Comparison of ENCODE assay signal across 39 cellular contexts in genomic region chr15:41640985-41641384, GRCh38.
"Had no signal": no experiment of that assay in that cellular context is flagged by ENCODE, and none has a peak within 500 bp of the region (broad histone marks: within the 10 kb centered on the region; RNA-seq: fewer than 3 reads in every experiment).

No MANE protein-coding gene starts in this region.

- H3K27ac ChIP-seq: adrenal gland, ascending aorta, body of pancreas, brain microvascular endothelial cell, breast epithelium, cardiac muscle cell had no signal

- H3K4me1 Mint-ChIP-seq: activated naive CD4-positive, alpha-beta T cell treated with anti-CD3 and anti-CD28 coated beads, Interleukin-2, amount 10 ng/mL, durations not matched to agents 7 days and 5 days; activated naive CD4-positive, alpha-beta T cell treated with anti-CD3 and anti-CD28 coated beads, Interleukin-2, amount 50 U/mL, for 24 hours; activated naive CD8-positive, alpha-beta T cell treated with anti-CD3 and anti-CD28 coated beads, Interleukin-2, amount 10 ng/mL, durations not matched to agents 7 days and 5 days; brain; central memory CD8-positive, alpha-beta T cell had no signal

- H3K27me3 Mint-ChIP-seq: activated naive CD4-positive, alpha-beta T cell treated with anti-CD3 and anti-CD28 coated beads, Interleukin-2, amount 10 ng/mL, durations not matched to agents 7 days and 5 days; activated naive CD4-positive, alpha-beta T cell treated with anti-CD3 and anti-CD28 coated beads, Interleukin-2, amount 50 U/mL, for 24 hours; activated naive CD8-positive, alpha-beta T cell; activated naive CD8-positive, alpha-beta T cell treated with anti-CD3 and anti-CD28 coated beads for 36 hours; activated naive CD8-positive, alpha-beta T cell treated with anti-CD3 and anti-CD28 coated beads, Interleukin-2, amount 10 ng/mL, durations not matched to agents 7 days and 5 days; activated naive CD8-positive, alpha-beta T cell treated with anti-CD3 and anti-CD28 coated beads, Interleukin-2, amount 50 U/mL, for 24 hours; activated T-cell treated with anti-CD3 and anti-CD28 coated beads, Interleukin-2, amount 50 U/mL, for 24 hours; activated T-helper 17 cell treated with anti-CD3 and anti-CD28 coated beads, Interleukin-2, amount 50 U/mL, for 72 hours; brain; central memory CD8-positive, alpha-beta T cell had no signal

- DNase-seq: activated effector memory CD4-positive, alpha-beta T cell treated with anti-CD3 and anti-CD28 coated beads, Interleukin-2, amount 50 U/mL, for 16 hours; activated effector memory CD4-positive, alpha-beta T cell treated with Interleukin-2 at 50 U/mL for 16 hours; activated gamma-delta T cell; activated gamma-delta T cell treated with Interleukin-2 at 50 U/mL for 16 hours; activated naive CD4-positive, alpha-beta T cell; activated naive CD4-positive, alpha-beta T cell treated with anti-CD3 and anti-CD28 coated beads for 36 hours; activated naive CD4-positive, alpha-beta T cell treated with anti-CD3 and anti-CD28 coated beads, Interleukin-2, amount 10 ng/mL, durations not matched to agents 7 days and 5 days; activated naive CD4-positive, alpha-beta T cell treated with anti-CD3 and anti-CD28 coated beads, Interleukin-2, amount 50 U/mL, for 16 hours; activated naive CD4-positive, alpha-beta T cell treated with Interleukin-2 at 50 U/mL for 16 hours; activated naive CD8-positive, alpha-beta T cell treated with anti-CD3 and anti-CD28 coated beads for 36 hours; activated naive CD8-positive, alpha-beta T cell treated with anti-CD3 and anti-CD28 coated beads, Interleukin-2, amount 10 ng/mL, durations not matched to agents 7 days and 5 days; activated naive CD8-positive, alpha-beta T cell treated with anti-CD3 and anti-CD28 coated beads, Interleukin-2, amount 50 U/mL, for 24 hours; activated T-cell treated with anti-CD3 and anti-CD28 coated beads, Interleukin-2, amount 50 U/mL, for 24 hours; activated T-cell treated with anti-CD3 and anti-CD28 coated beads, Interleukin-2, amount 50 U/mL, for 4 hours; activated T-cell treated with anti-CD3 and anti-CD28 coated beads, Interleukin-2, amount 50 U/mL, for 48 hours; activated T-cell treated with anti-CD3 and anti-CD28 coated beads, Interleukin-2, amount 50 U/mL, for 72 hours; adrenal gland; amniotic stem cell; amygdala; anterior cingulate cortex; aorta; body of pancreas; brain microvascular endothelial cell; caudate nucleus; central memory CD4-positive, alpha-beta T cell; cerebellar nuclear complex had no signal

- H3K27me3 ChIP-seq: adrenal gland, ascending aorta, body of pancreas, brain microvascular endothelial cell, breast epithelium, cardiac muscle cell had no signal

- H3K27ac Mint-ChIP-seq: activated naive CD4-positive, alpha-beta T cell treated with anti-CD3 and anti-CD28 coated beads for 36 hours; activated naive CD4-positive, alpha-beta T cell treated with anti-CD3 and anti-CD28 coated beads, Interleukin-2, amount 10 ng/mL, durations not matched to agents 7 days and 5 days; activated naive CD4-positive, alpha-beta T cell treated with anti-CD3 and anti-CD28 coated beads, Interleukin-2, amount 50 U/mL, for 24 hours; activated naive CD4-positive, alpha-beta T cell treated with anti-CD3 and anti-CD28 coated beads, Interleukin-2, amount 50 U/mL, for 72 hours; activated naive CD8-positive, alpha-beta T cell; activated naive CD8-positive, alpha-beta T cell treated with anti-CD3 and anti-CD28 coated beads for 36 hours; activated naive CD8-positive, alpha-beta T cell treated with anti-CD3 and anti-CD28 coated beads, Interleukin-2, amount 10 ng/mL, durations not matched to agents 7 days and 5 days; activated naive CD8-positive, alpha-beta T cell treated with anti-CD3 and anti-CD28 coated beads, Interleukin-2, amount 50 U/mL, for 24 hours; activated T-cell treated with anti-CD3 and anti-CD28 coated beads, Interleukin-2, amount 50 U/mL, for 24 hours; activated T-cell treated with anti-CD3 and anti-CD28 coated beads, Interleukin-2, amount 50 U/mL, for 72 hours; activated T-helper 1 cell treated with anti-CD3 and anti-CD28 coated beads, Interleukin-12 subunit alpha, Interleukin-12 subunit beta, Interleukin-2, Interleukin-4 antibody, amounts not matched to agents 30 ng/mL and 10 ng/mL and 1 ng/mL, durations not matched to agents 14 hours and 24 hours and 36 hours; activated T-helper 17 cell treated with anti-CD3 and anti-CD28 coated beads, Interleukin-2, amount 50 U/mL, for 72 hours; activated T-helper 2 cell treated with anti-CD3 and anti-CD28 coated beads, Interferon-gamma antibody, Interleukin-2, Interleukin-4, amounts not matched to agents 10 μg/mL and 5 μg/mL and 100 μg/mL, durations not matched to agents 14 hours and 24 hours and 36 hours; brain had no signal

- ATAC-seq: activated naive CD4-positive, alpha-beta T cell treated with anti-CD3 and anti-CD28 coated beads, Interleukin-2, amount 50 U/mL, for 72 hours; activated naive CD8-positive, alpha-beta T cell treated with anti-CD3 and anti-CD28 coated beads, Interleukin-2, amount 50 U/mL, for 24 hours; activated T-cell treated with anti-CD3 and anti-CD28 coated beads, Interleukin-2, amount 50 U/mL, for 4 hours; activated T-cell treated with anti-CD3 and anti-CD28 coated beads, Interleukin-2, amount 50 U/mL, for 72 hours; activated T-helper 17 cell treated with anti-CD3 and anti-CD28 coated beads, Interleukin-2, amount 50 U/mL, for 72 hours; body of pancreas had no signal

- H3K36me3 Mint-ChIP-seq: activated naive CD4-positive, alpha-beta T cell treated with anti-CD3 and anti-CD28 coated beads, Interleukin-2, amount 10 ng/mL, durations not matched to agents 7 days and 5 days; activated naive CD4-positive, alpha-beta T cell treated with anti-CD3 and anti-CD28 coated beads, Interleukin-2, amount 50 U/mL, for 24 hours; activated naive CD4-positive, alpha-beta T cell treated with anti-CD3 and anti-CD28 coated beads, Interleukin-2, amount 50 U/mL, for 72 hours; activated naive CD8-positive, alpha-beta T cell treated with anti-CD3 and anti-CD28 coated beads for 36 hours had no signal

- H3K4me3 Mint-ChIP-seq: activated naive CD4-positive, alpha-beta T cell treated with anti-CD3 and anti-CD28 coated beads for 36 hours; activated naive CD4-positive, alpha-beta T cell treated with anti-CD3 and anti-CD28 coated beads, Interleukin-2, amount 10 ng/mL, durations not matched to agents 7 days and 5 days; activated naive CD4-positive, alpha-beta T cell treated with anti-CD3 and anti-CD28 coated beads, Interleukin-2, amount 50 U/mL, for 24 hours; activated naive CD8-positive, alpha-beta T cell; activated naive CD8-positive, alpha-beta T cell treated with anti-CD3 and anti-CD28 coated beads for 36 hours; activated naive CD8-positive, alpha-beta T cell treated with anti-CD3 and anti-CD28 coated beads, Interleukin-2, amount 10 ng/mL, durations not matched to agents 7 days and 5 days; activated naive CD8-positive, alpha-beta T cell treated with anti-CD3 and anti-CD28 coated beads, Interleukin-2, amount 50 U/mL, for 24 hours; activated T-cell treated with anti-CD3 and anti-CD28 coated beads, Interleukin-2, amount 50 U/mL, for 24 hours; activated T-cell treated with anti-CD3 and anti-CD28 coated beads, Interleukin-2, amount 50 U/mL, for 4 hours; activated T-cell treated with anti-CD3 and anti-CD28 coated beads, Interleukin-2, amount 50 U/mL, for 72 hours; activated T-helper 1 cell treated with anti-CD3 and anti-CD28 coated beads, Interleukin-12 subunit alpha, Interleukin-12 subunit beta, Interleukin-2, Interleukin-4 antibody, amounts not matched to agents 30 ng/mL and 10 ng/mL and 1 ng/mL, durations not matched to agents 14 hours and 24 hours and 36 hours; activated T-helper 17 cell treated with anti-CD3 and anti-CD28 coated beads, Interleukin-2, amount 50 U/mL, for 72 hours; brain; central memory CD8-positive, alpha-beta T cell had no signal

- FAIRE-seq: astrocyte, bronchial epithelial cell had no signal

- H3K9me3 ChIP-seq: adrenal gland, ascending aorta, body of pancreas, breast epithelium had no signal

- H3K4me1 ChIP-seq: adrenal gland, ascending aorta, body of pancreas, breast epithelium had no signal

- H3K36me3 ChIP-seq: adrenal gland, brain microvascular endothelial cell, breast epithelium, cardiac muscle cell had no signal

- H3K4me3 ChIP-seq: adrenal gland, ascending aorta, body of pancreas, breast epithelium, cardiac muscle cell had no signal

- H3K9me3 Mint-ChIP-seq: activated naive CD4-positive, alpha-beta T cell treated with anti-CD3 and anti-CD28 coated beads for 36 hours; activated naive CD4-positive, alpha-beta T cell treated with anti-CD3 and anti-CD28 coated beads, Interleukin-2, amount 10 ng/mL, durations not matched to agents 7 days and 5 days; activated naive CD4-positive, alpha-beta T cell treated with anti-CD3 and anti-CD28 coated beads, Interleukin-2, amount 50 U/mL, for 24 hours; activated naive CD4-positive, alpha-beta T cell treated with anti-CD3 and anti-CD28 coated beads, Interleukin-2, amount 50 U/mL, for 72 hours; activated naive CD8-positive, alpha-beta T cell treated with anti-CD3 and anti-CD28 coated beads for 36 hours; activated naive CD8-positive, alpha-beta T cell treated with anti-CD3 and anti-CD28 coated beads, Interleukin-2, amount 10 ng/mL, durations not matched to agents 7 days and 5 days; activated naive CD8-positive, alpha-beta T cell treated with anti-CD3 and anti-CD28 coated beads, Interleukin-2, amount 50 U/mL, for 24 hours; activated T-cell treated with anti-CD3 and anti-CD28 coated beads, Interleukin-2, amount 50 U/mL, for 24 hours; activated T-cell treated with anti-CD3 and anti-CD28 coated beads, Interleukin-2, amount 50 U/mL, for 4 hours; activated T-cell treated with anti-CD3 and anti-CD28 coated beads, Interleukin-2, amount 50 U/mL, for 72 hours; activated T-helper 1 cell treated with anti-CD3 and anti-CD28 coated beads, Interleukin-12 subunit alpha, Interleukin-12 subunit beta, Interleukin-2, Interleukin-4 antibody, amounts not matched to agents 30 ng/mL and 10 ng/mL and 1 ng/mL, durations not matched to agents 14 hours and 24 hours and 36 hours; activated T-helper 17 cell treated with anti-CD3 and anti-CD28 coated beads, Interleukin-2, amount 50 U/mL, for 72 hours; activated T-helper 2 cell treated with anti-CD3 and anti-CD28 coated beads, Interferon-gamma antibody, Interleukin-2, Interleukin-4, amounts not matched to agents 10 μg/mL and 5 μg/mL and 100 μg/mL, durations not matched to agents 14 hours and 24 hours and 36 hours; brain; central memory CD8-positive, alpha-beta T cell had no signal
